33 cellular contexts compared by ENCODE assay signal in the genomic region with DNA sequence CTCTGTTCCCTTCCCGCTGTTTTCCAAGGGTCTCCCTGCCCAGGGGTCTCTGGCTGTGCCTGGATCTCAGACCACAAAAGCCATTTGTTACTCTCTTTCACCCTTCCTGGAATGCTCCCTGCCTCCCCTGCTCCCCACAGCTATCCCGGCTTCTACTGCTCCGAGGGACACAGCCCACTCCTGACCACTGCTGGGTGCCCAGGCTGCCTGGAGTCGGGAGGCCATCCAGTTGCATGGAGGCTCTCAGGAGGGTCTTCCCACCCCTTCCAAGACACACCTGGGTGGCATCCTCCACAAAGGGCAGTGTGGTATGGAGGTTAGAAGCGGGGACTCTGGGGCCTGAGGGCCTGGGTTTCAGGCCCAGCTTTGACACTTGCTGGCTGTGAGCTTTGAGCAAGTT.
"Had no signal": no experiment of that assay in that cellular context is flagged by ENCODE, and none has a peak within 500 bp of the region (broad histone marks: within the 10 kb centered on the region; RNA-seq: fewer than 3 reads in every experiment).

No MANE protein-coding gene starts in this region.

- DNase-seq: activated effector memory CD4-positive, alpha-beta T cell treated with anti-CD3 and anti-CD28 coated beads, Interleukin-2, amount 50 U/mL, for 16 hours; activated effector memory CD4-positive, alpha-beta T cell treated with Interleukin-2 at 50 U/mL for 16 hours; activated gamma-delta T cell; activated gamma-delta T cell treated with Interleukin-2 at 50 U/mL for 16 hours; activated naive CD4-positive, alpha-beta T cell; activated naive CD4-positive, alpha-beta T cell treated with anti-CD3 and anti-CD28 coated beads for 36 hours; activated naive CD4-positive, alpha-beta T cell treated with anti-CD3 and anti-CD28 coated beads, Interleukin-2, amount 10 ng/mL, durations not matched to agents 7 days and 5 days; activated naive CD4-positive, alpha-beta T cell treated with anti-CD3 and anti-CD28 coated beads, Interleukin-2, amount 50 U/mL, for 16 hours; activated naive CD4-positive, alpha-beta T cell treated with Interleukin-2 at 50 U/mL for 16 hours; activated naive CD8-positive, alpha-beta T cell treated with anti-CD3 and anti-CD28 coated beads for 36 hours; activated naive CD8-positive, alpha-beta T cell treated with anti-CD3 and anti-CD28 coated beads, Interleukin-2, amount 10 ng/mL, durations not matched to agents 7 days and 5 days; activated naive CD8-positive, alpha-beta T cell treated with anti-CD3 and anti-CD28 coated beads, Interleukin-2, amount 50 U/mL, for 24 hours; activated T-cell treated with anti-CD3 and anti-CD28 coated beads for 4 hours; activated T-cell treated with anti-CD3 and anti-CD28 coated beads, Interleukin-2, amount 50 U/mL, for 1 hour; activated T-cell treated with anti-CD3 and anti-CD28 coated beads, Interleukin-2, amount 50 U/mL, for 24 hours; activated T-cell treated with anti-CD3 and anti-CD28 coated beads, Interleukin-2, amount 50 U/mL, for 4 hours; activated T-cell treated with anti-CD3 and anti-CD28 coated beads, Interleukin-2, amount 50 U/mL, for 48 hours; activated T-cell treated with anti-CD3 and anti-CD28 coated beads, Interleukin-2, amount 50 U/mL, for 72 hours; adrenal gland; amniotic stem cell; amygdala; anterior cingulate cortex; aorta; body of pancreas; brain microvascular endothelial cell; central memory CD4-positive, alpha-beta T cell; cerebellar nuclear complex had no signal

- H3K36me3 ChIP-seq: adrenal gland, ascending aorta, brain microvascular endothelial cell, breast epithelium, cardiac muscle cell had no signal

- H3K27me3 ChIP-seq: adrenal gland, ascending aorta, body of pancreas, brain microvascular endothelial cell, cardiac muscle cell had no signal

- ATAC-seq: activated naive CD4-positive, alpha-beta T cell treated with anti-CD3 and anti-CD28 coated beads, Interleukin-2, amount 50 U/mL, for 72 hours; activated naive CD8-positive, alpha-beta T cell treated with anti-CD3 and anti-CD28 coated beads, Interleukin-2, amount 50 U/mL, for 24 hours; activated T-cell treated with anti-CD3 and anti-CD28 coated beads, Interleukin-2, amount 50 U/mL, for 4 hours; activated T-cell treated with anti-CD3 and anti-CD28 coated beads, Interleukin-2, amount 50 U/mL, for 72 hours; activated T-helper 17 cell treated with anti-CD3 and anti-CD28 coated beads, Interleukin-2, amount 50 U/mL, for 72 hours; body of pancreas had no signal

- FAIRE-seq: astrocyte had no signal

- H3K27ac ChIP-seq: adrenal gland, ascending aorta, body of pancreas, brain microvascular endothelial cell, breast epithelium, cardiac muscle cell had no signal

- H3K4me1 ChIP-seq: adrenal gland, ascending aorta, body of pancreas, breast epithelium had no signal

- H3K9me3 ChIP-seq: adrenal gland, ascending aorta, body of pancreas, breast epithelium had no signal

- H3K4me3 ChIP-seq: adrenal gland, ascending aorta, body of pancreas, breast epithelium, cardiac muscle cell had no signal
